ENCODE assay signal across 31 cellular contexts in the genomic region with DNA sequence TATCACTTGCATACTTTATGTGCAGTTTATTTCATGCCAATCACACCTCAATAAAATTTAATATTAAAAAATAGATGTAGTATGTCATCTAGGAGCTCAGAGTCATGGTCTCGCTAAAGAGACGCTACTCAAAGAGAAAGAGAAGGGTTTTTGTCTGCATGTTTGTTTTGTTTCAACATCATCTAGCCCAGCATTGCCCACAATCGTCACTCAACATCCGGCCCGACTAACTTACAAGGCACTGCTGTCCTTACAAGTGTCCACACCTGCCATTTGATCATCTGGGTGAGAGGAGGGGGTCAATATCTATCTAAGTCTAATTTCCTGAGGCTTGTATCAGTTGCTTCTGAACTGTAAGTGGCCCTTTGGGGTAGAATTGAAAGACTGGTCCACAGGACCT. TPM values are rescaled to one million over a fixed set of nuclear protein-coding genes. Genes with fewer than 3 reads are reported as not detected.
A peak's percentile ranks its signal among the peaks of the same experiment; 100 is the strongest.
DNase-seq lines count a peak whose midpoint lies in the region; TF ChIP-seq lines count a peak whose summit lies in the region.
"Had no signal": no experiment of that assay in that cellular context is flagged by ENCODE, and none has a peak within 500 bp of the region (broad histone marks: within the 10 kb centered on the region; RNA-seq: fewer than 3 reads in every experiment).

No MANE protein-coding gene starts in this region.

- no peaks in the 10 kb centered on the region for H3K9me3 ChIP-seq in breast epithelium
- H3K9me3 ChIP-seq: colonic mucosa, lower lobe of right lung, testis, uterus had no signal

- no peak overlapping the region for H2BK5ac ChIP-seq in mesendoderm (ENCODE audit: low read length)

- no peaks in the 10 kb centered on the region for H3K79me1 ChIP-seq in mesendoderm (ENCODE audit: low read length)

- H4K5ac ChIP-seq in mesendoderm (ENCODE audit: low read length): no peak overlapping the region

- TF ChIP-seq CTCF in breast epithelium (IDR thresholded peaks at IDR 0.05) (no peak), MCF 10A (IDR thresholded peaks at IDR 0.05; ENCODE audit: unreplicated experiment) (no peak)

- H3K36me3 Mint-ChIP-seq in MCF 10A (ENCODE audit: insufficient read depth, unreplicated experiment): no peaks in the 10 kb centered on the region
- H3K36me3 Mint-ChIP-seq: activated naive CD8-positive, alpha-beta T cell treated with anti-CD3 and anti-CD28 coated beads, Interleukin-2, amount 10 ng/mL, durations not matched to agents 7 days and 5 days; CD4-positive, alpha-beta memory T cell had no signal

- no peak overlapping the region for H3K23ac ChIP-seq in mesendoderm (ENCODE audit: low read length)

- POLR2A ChIA-PET in MCF 10A (lab: Yijun Ruan, JAX): interaction anchor here (0.9 kb wide), 1 partner anchor 23 kb away, joined by 3 read pairs; no protein-coding TSS in a partner anchor

- no peak overlapping the region for H2BK15ac ChIP-seq in mesendoderm (replicated peaks; ENCODE audit: low read depth)

- H3K4me3 ChIP-seq in breast epithelium (no peak overlapping the region), mesendoderm (ENCODE audit: low read length) (no peak overlapping the region)
- H3K4me3 ChIP-seq: cardiac muscle cell, colonic mucosa, lower lobe of right lung, testis, uterus had no signal

- no peak overlapping the region for H4K8ac ChIP-seq in mesendoderm (ENCODE audit: low read depth, low read length)

- no TSS peak for BruUV-seq in MCF 10A (replicated peaks; lab: Mats Ljungman, UMichigan)

- no peak overlapping the region for H3K9ac ChIP-seq in mesendoderm (ENCODE audit: low read length)
- H3K9ac ChIP-seq: KMS-11 had no signal

- H3K18ac ChIP-seq in mesendoderm (ENCODE audit: low read length): peak overlapping the region; percentile 55

- no peak overlapping the region for H3K4me3 Mint-ChIP-seq in MCF 10A (ENCODE audit: unreplicated experiment)
- H3K4me3 Mint-ChIP-seq: activated B cell treated with CpG ODN at 0.5 μM for 24 hours; activated naive CD8-positive, alpha-beta T cell treated with anti-CD3 and anti-CD28 coated beads, Interleukin-2, amount 10 ng/mL, durations not matched to agents 7 days and 5 days; B cell; CD4-positive, alpha-beta memory T cell; H9 had no signal

- no peak overlapping the region for H3K27ac Mint-ChIP-seq in MCF 10A (ENCODE audit: low read depth, unreplicated experiment)
- H3K27ac Mint-ChIP-seq: activated B cell treated with CpG ODN at 0.5 μM for 24 hours; activated naive CD8-positive, alpha-beta T cell treated with anti-CD3 and anti-CD28 coated beads, Interleukin-2, amount 10 ng/mL, durations not matched to agents 7 days and 5 days; B cell; CD4-positive, alpha-beta memory T cell; H9 had no signal

- peak overlapping the region; percentile 35 for H2BK120ac ChIP-seq in mesendoderm (ENCODE audit: low read depth, low read length)

- TF ChIP-seq POLR2A in breast epithelium (IDR thresholded peaks at IDR 0.05): no peak

- H3K4me1 Mint-ChIP-seq in MCF 10A (ENCODE audit: insufficient read depth, unreplicated experiment): no peaks in the 10 kb centered on the region
- H3K4me1 Mint-ChIP-seq: activated naive CD8-positive, alpha-beta T cell treated with anti-CD3 and anti-CD28 coated beads, Interleukin-2, amount 10 ng/mL, durations not matched to agents 7 days and 5 days; CD4-positive, alpha-beta memory T cell had no signal

- H3K4me2 ChIP-seq in mesendoderm (ENCODE audit: low read length): no peak overlapping the region
- H3K4me2 ChIP-seq: KMS-11 had no signal

- H3K27me3 Mint-ChIP-seq in MCF 10A (ENCODE audit: insufficient read depth, unreplicated experiment): peaks cover 30% of the 10 kb centered on the region

- no peaks in the 10 kb centered on the region for H3K79me2 ChIP-seq in mesendoderm (ENCODE audit: control insufficient read depth, insufficient read depth, low read length)

- WGBS in mesendoderm (ENCODE audit: extremely low coverage, insufficient coverage, low lambda C conversion rate): no CpG with 5 or more reads among the region's 5 CpGs

- H3K27me3 ChIP-seq in breast epithelium: no peaks in the 10 kb centered on the region
- H3K27me3 ChIP-seq in mesendoderm (ENCODE audit: insufficient read depth, low read length, poor library complexity): no peaks in the 10 kb centered on the region
- H3K27me3 ChIP-seq: cardiac muscle cell, colonic mucosa, testis, uterus had no signal

- H3K9me3 Mint-ChIP-seq in MCF 10A (ENCODE audit: unreplicated experiment): no peaks in the 10 kb centered on the region
- H3K9me3 Mint-ChIP-seq: activated B cell treated with CpG ODN at 0.5 μM for 24 hours; activated naive CD8-positive, alpha-beta T cell treated with anti-CD3 and anti-CD28 coated beads, Interleukin-2, amount 10 ng/mL, durations not matched to agents 7 days and 5 days; H9 had no signal

- CTCF ChIA-PET in MCF 10A (lab: Yijun Ruan, JAX): no interaction called here

- no peak overlapping the region for H3K4ac ChIP-seq in mesendoderm (ENCODE audit: low read depth, low read length)

- intact Hi-C loops in breast epithelium (cut with DNase I; ENCODE audit: low total_unique reads) (no loop called here), MCF 10A (cut with micrococcal nuclease) (no loop called here)

- no peak overlapping the region for H3K56ac ChIP-seq in mesendoderm (ENCODE audit: low read length)

- DNase-seq in breast epithelium (ENCODE audit: low spot score in 2 of 2) (no peak), MCF 10A (ENCODE audit: unreplicated experiment) (no peak), NOMO-1 treated with DMSO at 0.1 percent for 48 hours (lab: John Stamatoyannopoulos, UW; ENCODE audit: unreplicated experiment) (peak; percentile 59), mesendoderm (no peak), NAMALWA (ENCODE audit: low spot score) (no peak), NCI-H1694 (lab: John Stamatoyannopoulos, UW) (no peak), SW 1271 (lab: John Stamatoyannopoulos, UW) (no peak)
- DNase-seq in activated CD4-positive, alpha-beta T cell treated with anti-CD3 and anti-CD28 coated beads for 4 hours: no peak
- DNase-seq: activated B cell treated with CpG ODN at 0.5 μM for 24 hours; activated gamma-delta T cell treated with Interleukin-2 at 50 U/mL for 16 hours; activated naive CD8-positive, alpha-beta T cell treated with anti-CD3 and anti-CD28 coated beads, Interleukin-2, amount 10 ng/mL, durations not matched to agents 7 days and 5 days; activated T-cell treated with anti-CD3 and anti-CD28 coated beads, Interleukin-2, amount 50 U/mL, for 48 hours; aorta; CD4-positive, alpha-beta memory T cell; colonic mucosa; effector CD4-positive, alpha-beta T cell; EL; H9; hypothalamus; lower lobe of right lung; NCI-H1694 treated with DMSO at 0.1 percent for 48 hours; NCI-H2171; NCI-H524 treated with DMSO at 0.1 percent for 48 hours; right cardiac atrium; stimulated activated CD4-positive, alpha-beta T cell treated with anti-CD3 and anti-CD28 coated beads, Interleukin-1b, Interleukin-23, amount 100 ng/mL, for 48 hours; stimulated activated naive CD8-positive, alpha-beta T cell treated with anti-CD3 and anti-CD28 coated beads, Interleukin-15, Interleukin-2, amounts not matched to agents 100 U/mL and 50 U/mL, for 24 hours; testis; uterus had no signal

- H3K36me3 ChIP-seq in breast epithelium: no peaks in the 10 kb centered on the region
- H3K36me3 ChIP-seq in mesendoderm (ENCODE audit: control insufficient read depth, insufficient read depth, low read length): no peaks in the 10 kb centered on the region
- H3K36me3 ChIP-seq: cardiac muscle cell, colonic mucosa, lower lobe of right lung, uterus had no signal

- H3K27ac ChIP-seq in breast epithelium: peak overlapping the region; percentile 44 to 81
- no peak overlapping the region for H3K27ac ChIP-seq in mesendoderm (ENCODE audit: low read depth, low read length)
- H3K27ac ChIP-seq: cardiac muscle cell, colonic mucosa, KMS-11, lower lobe of right lung, testis, uterus had no signal

- H3K4me1 ChIP-seq in breast epithelium (peaks cover 6% of the 10 kb centered on the region in 2 donors), mesendoderm (ENCODE audit: control insufficient read depth, low read depth, low read length) (peaks cover 12% of the 10 kb centered on the region)
- H3K4me1 ChIP-seq: colonic mucosa, uterus had no signal

- H2AK5ac ChIP-seq in mesendoderm (ENCODE audit: low read length): no peak overlapping the region

RNA-seq across cellular contexts. Expression of a gene that starts 29.7 kb away (rescaled TPM):
- total RNA-seq in breast epithelium (100 to 1,000 TPM in 1 of 3 donors, 10 to 100 TPM in 1, 1 to 10 TPM in 1; 6.6 to 110 (median 87.2) TPM), MCF 10A (2022) (34.6 and 37.8 TPM in 2 replicates)
- polyA plus RNA-seq in mesendoderm (2013, experiment 1 of 2): 44.3 TPM
- polyA plus RNA-seq in mesendoderm (2013, experiment 2 of 2): 42.6 TPM
- total RNA-seq: activated naive CD8-positive, alpha-beta T cell treated with anti-CD3 and anti-CD28 coated beads, Interleukin-2, amount 10 ng/mL, durations not matched to agents 7 days and 5 days; CD4-positive, alpha-beta memory T cell had no signal
